17 cellular contexts compared by ENCODE assay signal in genomic region chr12:3222306-3222705, GRCh38.
"Had no signal": no experiment of that assay in that cellular context is flagged by ENCODE, and none has a peak within 500 bp of the region (broad histone marks: within the 10 kb centered on the region; RNA-seq: fewer than 3 reads in every experiment).

No MANE protein-coding gene starts in this region.

- H3K27me3 ChIP-seq: left lung, stomach, transverse colon had no signal

- H3K9me3 ChIP-seq: left lung, stomach, thoracic aorta, transverse colon had no signal

- H3K36me3 ChIP-seq: left lung, stomach, thoracic aorta, transverse colon had no signal

- DNase-seq: effector CD4-positive, alpha-beta T cell; endodermal cell; erythroblast; foreskin melanocyte; islet precursor cell; naive thymus-derived CD4-positive, alpha-beta T cell; nephron progenitor cell; small intestine; stimulated activated CD4-positive, alpha-beta T cell treated with anti-CD3 and anti-CD28 coated beads, Interleukin-12 subunit alpha, Interleukin-12 subunit beta, amount 100 ng/mL, for 4 hours; stimulated activated naive CD4-positive, alpha-beta T cell; stomach; substantia nigra; transverse colon had no signal

- H3K27ac ChIP-seq: coronary artery, left lung, stomach, thoracic aorta, transverse colon had no signal

- H3K4me3 ChIP-seq: coronary artery, left lung, lung, stomach, thoracic aorta, transverse colon had no signal
